ENCODE assay signal across 20 cellular contexts in the genomic region with DNA sequence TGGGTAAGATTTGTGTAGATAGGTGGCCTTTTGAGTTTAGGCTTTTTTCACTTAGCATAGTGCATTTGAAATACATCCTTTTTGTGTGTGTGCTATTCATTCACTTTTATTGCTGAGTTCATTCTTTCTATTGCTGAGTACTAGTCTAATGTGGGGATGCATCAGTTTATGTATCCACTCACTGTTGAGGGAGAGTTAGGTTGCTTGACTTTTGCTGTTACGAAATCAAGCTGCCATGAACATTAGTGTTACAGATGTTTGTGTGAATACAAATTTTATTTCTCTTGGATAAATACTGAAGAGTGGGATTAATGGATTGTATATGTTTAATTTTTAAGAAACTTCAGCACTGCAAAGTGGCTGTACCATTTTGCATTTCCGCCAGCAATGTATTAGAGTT.
DNase-seq lines count a peak whose midpoint lies in the region; ATAC-seq, FAIRE-seq and TF ChIP-seq lines count a peak whose summit lies in the region.
"Had no signal": no experiment of that assay in that cellular context is flagged by ENCODE, and none has a peak within 500 bp of the region (broad histone marks: within the 10 kb centered on the region; RNA-seq: fewer than 3 reads in every experiment).

No MANE protein-coding gene starts in this region.

- H3K4me1 Mint-ChIP-seq in activated CD8-positive, alpha-beta T cell treated with anti-CD3 and anti-CD28 coated beads for 36 hours (ENCODE audit: low read depth) = no peaks in the 10 kb centered on the region

- intact Hi-C loops in activated CD8-positive, alpha-beta T cell treated with anti-CD3 and anti-CD28 coated beads for 36 hours (cut with micrococcal nuclease) = no loop called here

- no peak overlapping the region for H3K4me3 Mint-ChIP-seq in activated CD8-positive, alpha-beta T cell treated with anti-CD3 and anti-CD28 coated beads for 36 hours
- H3K4me3 Mint-ChIP-seq: GM23338 had no signal

- H3K36me3 Mint-ChIP-seq in activated CD8-positive, alpha-beta T cell treated with anti-CD3 and anti-CD28 coated beads for 36 hours (ENCODE audit: low read depth) = no peaks in the 10 kb centered on the region

- no peak for ATAC-seq in GM18505 (IDR thresholded peaks at IDR 0.05; ENCODE audit: unreplicated experiment)
- no peak for ATAC-seq in activated CD8-positive, alpha-beta T cell treated with anti-CD3 and anti-CD28 coated beads for 36 hours
- ATAC-seq in GM21360 (IDR thresholded peaks at IDR 0.05; ENCODE audit: unreplicated experiment) = no peak
- ATAC-seq: GM23338, SK-N-SH treated with all-trans-retinoic acid at 6 μM for 48 hours had no signal

- TF ChIP-seq POLR2A in GM18505 (IDR thresholded peaks at IDR 0.05; ENCODE audit: borderline replicate concordance, extremely low read depth, insufficient read depth, insufficient read length) = no peak

- H3K27me3 Mint-ChIP-seq in activated CD8-positive, alpha-beta T cell treated with anti-CD3 and anti-CD28 coated beads for 36 hours = no peaks in the 10 kb centered on the region

- TF ChIP-seq CTCF in fibroblast of mammary gland (conservative IDR thresholded peaks at IDR 0.05; ENCODE audit: control insufficient read depth, insufficient read depth, low read depth, low read length) = no peak
- TF ChIP-seq CTCF in activated CD8-positive, alpha-beta T cell treated with anti-CD3 and anti-CD28 coated beads for 36 hours (IDR thresholded peaks at IDR 0.05) = no peak

- peak; percentile 20 for FAIRE-seq in HTR-8/SVneo (lab: Jason Lieb, UNC)

- DNase-seq in HTR-8/SVneo (ENCODE audit: insufficient read length, low spot score) (no peak), amniotic epithelial cell (ENCODE audit: low read depth) (peak; percentile 40), fibroblast of mammary gland (ENCODE audit: low read depth) (peak; percentile 77), skeletal muscle cell (ENCODE audit: low read depth) (peak; percentile 54)
- DNase-seq in activated CD8-positive, alpha-beta T cell treated with anti-CD3 and anti-CD28 coated beads for 36 hours = no peak
- no peak for DNase-seq in activated CD4-positive, alpha-beta T cell treated with anti-CD3 and anti-CD28 coated beads, Interleukin-2, amount 50 U/mL, for 4 hours
- DNase-seq: ACHN, AML-193, DND-41, HCEC 1CT, MV-4-11, NCI-H1930, NCI-H345, NCI-H524 treated with DMSO at 0.1 percent for 48 hours, SIG-M5 had no signal

- H3K9me3 Mint-ChIP-seq in activated CD8-positive, alpha-beta T cell treated with anti-CD3 and anti-CD28 coated beads for 36 hours = no peaks in the 10 kb centered on the region
- H3K9me3 Mint-ChIP-seq: GM23338 had no signal

- no peak overlapping the region for H3K4me3 ChIP-seq in fibroblast of mammary gland (ENCODE audit: control insufficient read depth, low read depth, low read length)
- no peak overlapping the region for H3K4me3 ChIP-seq in skeletal muscle cell (ENCODE audit: low read depth, low read length)
- H3K4me3 ChIP-seq: GM23338, PC-9 had no signal

- CTCF ChIA-PET in activated CD8-positive, alpha-beta T cell treated with anti-CD3 and anti-CD28 coated beads for 36 hours (lab: Charles Lee) = no interaction called here

- POLR2A ChIA-PET in activated CD8-positive, alpha-beta T cell treated with anti-CD3 and anti-CD28 coated beads for 36 hours (lab: Charles Lee) = no interaction called here

- no peak overlapping the region for H3K27ac Mint-ChIP-seq in activated CD8-positive, alpha-beta T cell treated with anti-CD3 and anti-CD28 coated beads for 36 hours
- H3K27ac Mint-ChIP-seq: GM23338 had no signal

Comparison
In these comparisons a context has a peak if more than half of its experiments do, and no peak if none do; other contexts are left out.
1. DNase-seq: peak in amniotic epithelial cell (single experiment), fibroblast of mammary gland (single experiment) and skeletal muscle cell (single experiment); none in HTR-8/SVneo (single experiment), activated CD8-positive, alpha-beta T cell treated with anti-CD3 and anti-CD28 coated beads for 36 hours (single experiment) and activated CD4-positive, alpha-beta T cell treated with anti-CD3 and anti-CD28 coated beads, Interleukin-2, amount 50 U/mL, for 4 hours (0 of 2).